In genomic region chr2:222690564-222691200, GRCh38 we compare ENCODE assay signal across 9 cellular contexts. TPM values are rescaled to one million over a fixed set of nuclear protein-coding genes. Genes with fewer than 3 reads are reported as not detected.
DNase-seq lines count a peak whose midpoint lies in the region; ATAC-seq and TF ChIP-seq lines count a peak whose summit lies in the region.
"Had no signal": no experiment of that assay in that cellular context is flagged by ENCODE, and none has a peak within 500 bp of the region (broad histone marks: within the 10 kb centered on the region; RNA-seq: fewer than 3 reads in every experiment).

No MANE protein-coding gene starts in this region.

- no peaks in the 10 kb centered on the region for H3K9me3 ChIP-seq in right lobe of liver

- H3K4me1 ChIP-seq in right lobe of liver = peaks cover 0 to 3% (median 0%) of the 10 kb centered on the region in 4 donors

- no peaks in the 10 kb centered on the region for H3K27me3 Mint-ChIP-seq in CD14-positive monocyte (ENCODE audit: low read depth in 3 of 3)

- 30% methylated on average over 10 of the region's 10 CpGs for WGBS in right lobe of liver (ENCODE audit: insufficient coverage, low coverage, low lambda C conversion rate, missing lambda C conversion rate)

- no peaks in the 10 kb centered on the region for H3K27me3 ChIP-seq in right lobe of liver

- H3K36me3 Mint-ChIP-seq in CD14-positive monocyte = peaks cover 3 to 5% of the 10 kb centered on the region in 2 donors
- H3K36me3 Mint-ChIP-seq: activated naive CD8-positive, alpha-beta T cell had no signal

- H3K4me3 Mint-ChIP-seq in CD14-positive monocyte = no peak overlapping the region
- H3K4me3 Mint-ChIP-seq: activated naive CD8-positive, alpha-beta T cell had no signal

- H3K9me3 Mint-ChIP-seq in CD14-positive monocyte = peaks cover 0 to 2% (median 0%) of the 10 kb centered on the region in 7 donors

- H3K4me3 ChIP-seq in right lobe of liver = no peak overlapping the region

- no peak overlapping the region for H3K27ac Mint-ChIP-seq in CD14-positive monocyte
- H3K27ac Mint-ChIP-seq: activated naive CD8-positive, alpha-beta T cell had no signal

- H3K36me3 ChIP-seq in right lobe of liver = peaks cover 0 to 33% (median 0%) of the 10 kb centered on the region in 4 donors

- ATAC-seq in GM19025 (IDR thresholded peaks at IDR 0.05; ENCODE audit: low read depth, unreplicated experiment) (peak; percentile 84), HG03135 (IDR thresholded peaks at IDR 0.05; ENCODE audit: unreplicated experiment) (peak; percentile 94), right lobe of liver (peak; percentile 96 to 97 (median 97))
- ATAC-seq in activated CD4-positive, CD25-positive, alpha-beta regulatory T cell treated with anti-CD3 and anti-CD28 coated beads, Interleukin-2, amount 50 U/mL, for 24 hours = peak; percentile 80 to 84

- intact Hi-C loops in CD14-positive monocyte (cut with micrococcal nuclease) = loop anchor here in 1 of 2 donors (5.0 kb wide), 2 partner anchors 212 to 247 kb away; no protein-coding TSS in a partner anchor
- intact Hi-C loops in right lobe of liver (cut with DNase I) = no loop called here

- no peak for TF ChIP-seq POLR2A in right lobe of liver (IDR thresholded peaks at IDR 0.05)

- peaks cover 17% of the 10 kb centered on the region for H3K4me1 Mint-ChIP-seq in CD14-positive monocyte

- peak; percentile 83 for DNase-seq in CD14-positive monocyte (ENCODE audit: low spot score)
- peak; percentile 34 for DNase-seq in NCI-H2196 treated with DMSO at 0.1 percent for 48 hours (lab: John Stamatoyannopoulos, UW; ENCODE audit: unreplicated experiment)
- peak; percentile 51 for DNase-seq in cerebellar cortex (ENCODE audit: low spot score)
- DNase-seq in right lobe of liver = peak; percentile 67 to 75 (median 72)
- DNase-seq in stimulated activated CD8-positive, alpha-beta memory T cell treated with anti-CD3 and anti-CD28 coated beads, Interleukin-12 subunit alpha, Interleukin-12 subunit beta, amount 100 ng/mL, for 1 hour (ENCODE audit: low read depth) = peak; percentile 53

- TF ChIP-seq CTCF in CD14-positive monocyte (IDR thresholded peaks at IDR 0.05) (peak; percentile 100), right lobe of liver (IDR thresholded peaks at IDR 0.05) (peak; percentile 87 to 99 (median 98))

- no peak overlapping the region for H3K27ac ChIP-seq in right lobe of liver

RNA-seq across cellular contexts. Expression of gene MOGAT1, which starts 19.2 kb away (rescaled TPM):
- not detected for polyA plus RNA-seq in CD14-positive monocyte
- total RNA-seq in right lobe of liver = 1 to 10 TPM in 4 of 6 experiments, under 1 TPM in 2; 0.50 to 8.1 (median 3.4) TPM

RNA-seq across cellular contexts. Expression of gene FARSB, which starts 34.8 kb away (rescaled TPM):
- polyA plus RNA-seq in CD14-positive monocyte = 10 to 100 TPM in 1 of 2 donors, 1 to 10 TPM in 1; 8.4 to 10.9 TPM
- 10 to 100 TPM in 2 of 6 experiments, 1 to 10 TPM in 4; 6.2 to 14.2 (median 9.0) TPM for total RNA-seq in right lobe of liver
